ENCODE assay signal across 37 cellular contexts in the genomic region with DNA sequence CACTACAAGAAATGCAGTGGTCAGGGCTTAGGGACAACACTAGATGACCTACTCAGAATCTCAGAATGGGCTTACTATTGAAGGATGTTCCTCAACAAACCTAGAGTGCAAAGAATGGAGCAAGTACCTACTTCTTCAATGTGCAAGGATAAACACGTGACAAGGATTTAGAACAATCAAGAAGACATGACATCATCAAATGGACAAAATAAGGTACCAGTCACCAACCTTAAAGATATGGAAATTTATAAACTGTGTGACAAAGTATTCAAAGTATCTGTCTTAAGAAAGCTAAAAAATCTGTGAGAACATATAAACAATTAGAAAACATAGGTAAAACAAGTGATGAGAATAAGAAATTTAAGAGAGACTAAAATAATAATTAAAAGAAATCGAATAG.
"Had no signal": no experiment of that assay in that cellular context is flagged by ENCODE, and none has a peak within 500 bp of the region (broad histone marks: within the 10 kb centered on the region; RNA-seq: fewer than 3 reads in every experiment).

No MANE protein-coding gene starts in this region.

- H3K27me3 Mint-ChIP-seq: activated B cell treated with CpG ODN at 0.5 μM for 24 hours; activated CD4-positive, alpha-beta memory T cell treated with anti-CD3 and anti-CD28 coated beads for 36 hours; activated CD4-positive, alpha-beta T cell treated with anti-CD3 and anti-CD28 coated beads, Interleukin-2, amount 10 ng/mL, durations not matched to agents 24 days and 14 days; activated CD8-positive, alpha-beta T cell treated with anti-CD3 and anti-CD28 coated beads for 36 hours; activated naive CD4-positive, alpha-beta T cell treated with anti-CD3 and anti-CD28 coated beads, Interleukin-2, amount 10 ng/mL, durations not matched to agents 7 days and 5 days; activated naive CD4-positive, alpha-beta T cell treated with anti-CD3 and anti-CD28 coated beads, Interleukin-2, amount 50 U/mL, for 24 hours; activated naive CD8-positive, alpha-beta T cell treated with anti-CD3 and anti-CD28 coated beads for 36 hours; activated T-helper 17 cell treated with anti-CD3 and anti-CD28 coated beads, Interleukin-2, amount 50 U/mL, for 72 hours had no signal

- H3K9me3 Mint-ChIP-seq: activated B cell treated with CpG ODN at 0.5 μM for 24 hours; activated CD4-positive, alpha-beta T cell treated with anti-CD3 and anti-CD28 coated beads, Interleukin-2, amount 10 ng/mL, durations not matched to agents 24 days and 14 days; activated T-helper 1 cell treated with anti-CD3 and anti-CD28 coated beads, Interleukin-12 subunit alpha, Interleukin-12 subunit beta, Interleukin-2, Interleukin-4 antibody, amounts not matched to agents 30 ng/mL and 10 ng/mL and 1 ng/mL, durations not matched to agents 14 hours and 24 hours and 36 hours; T-helper 1 cell treated with Interleukin-12 subunit alpha and Interleukin-12 subunit beta and Interleukin-4 antibody, amounts not matched to agents 30 μg/mL and 1 μg/mL, for 36 hours had no signal

- H3K4me1 Mint-ChIP-seq: activated B cell treated with CpG ODN at 0.5 μM for 24 hours; activated CD4-positive, alpha-beta T cell treated with anti-CD3 and anti-CD28 coated beads, Interleukin-2, amount 10 ng/mL, durations not matched to agents 24 days and 14 days; activated naive CD4-positive, alpha-beta T cell treated with anti-CD3 and anti-CD28 coated beads, Interleukin-2, amount 10 ng/mL, durations not matched to agents 7 days and 5 days; activated naive CD4-positive, alpha-beta T cell treated with anti-CD3 and anti-CD28 coated beads, Interleukin-2, amount 50 U/mL, for 24 hours; activated naive CD8-positive, alpha-beta T cell treated with anti-CD3 and anti-CD28 coated beads for 36 hours; activated T-helper 17 cell treated with anti-CD3 and anti-CD28 coated beads, Interleukin-2, amount 50 U/mL, for 72 hours had no signal

- H3K27ac Mint-ChIP-seq: activated B cell treated with CpG ODN at 0.5 μM for 24 hours; activated CD4-positive, alpha-beta memory T cell treated with anti-CD3 and anti-CD28 coated beads for 36 hours; activated CD4-positive, alpha-beta T cell treated with anti-CD3 and anti-CD28 coated beads, Interleukin-2, amount 10 ng/mL, durations not matched to agents 24 days and 14 days; activated CD8-positive, alpha-beta T cell treated with anti-CD3 and anti-CD28 coated beads for 36 hours; activated naive CD4-positive, alpha-beta T cell treated with anti-CD3 and anti-CD28 coated beads, Interleukin-2, amount 10 ng/mL, durations not matched to agents 7 days and 5 days; activated naive CD4-positive, alpha-beta T cell treated with anti-CD3 and anti-CD28 coated beads, Interleukin-2, amount 50 U/mL, for 24 hours; activated naive CD8-positive, alpha-beta T cell treated with anti-CD3 and anti-CD28 coated beads for 36 hours; activated T-cell treated with anti-CD3 and anti-CD28 coated beads, Interleukin-2, amount 50 U/mL, for 72 hours; activated T-helper 1 cell treated with anti-CD3 and anti-CD28 coated beads, Interleukin-12 subunit alpha, Interleukin-12 subunit beta, Interleukin-2, Interleukin-4 antibody, amounts not matched to agents 30 ng/mL and 10 ng/mL and 1 ng/mL, durations not matched to agents 14 hours and 24 hours and 36 hours; activated T-helper 17 cell treated with anti-CD3 and anti-CD28 coated beads, Interleukin-2, amount 50 U/mL, for 72 hours; T-helper 1 cell treated with Interleukin-12 subunit alpha and Interleukin-12 subunit beta and Interleukin-4 antibody, amounts not matched to agents 30 μg/mL and 1 μg/mL, for 36 hours; T-helper 2 cell treated with Interferon-gamma antibody and Interleukin-4, amounts not matched to agents 5 μg/mL and 100 μg/mL, for 36 hours had no signal

- H3K9me3 ChIP-seq: adrenal gland, body of pancreas, breast epithelium had no signal

- DNase-seq: activated B cell treated with CpG ODN at 0.5 μM for 24 hours; activated CD4-positive, alpha-beta memory T cell treated with anti-CD3 and anti-CD28 coated beads for 36 hours; activated CD4-positive, alpha-beta T cell treated with anti-CD3 and anti-CD28 coated beads for 4 hours; activated CD4-positive, alpha-beta T cell treated with anti-CD3 and anti-CD28 coated beads, Interleukin-2, amount 10 ng/mL, durations not matched to agents 24 days and 14 days; activated CD4-positive, alpha-beta T cell treated with anti-CD3 and anti-CD28 coated beads, Interleukin-2, amount 50 U/mL, for 1 hour; activated CD4-positive, alpha-beta T cell treated with anti-CD3 and anti-CD28 coated beads, Interleukin-2, amount 50 U/mL, for 4 hours; activated CD4-positive, CD25-positive, alpha-beta regulatory T cell treated with anti-CD3 and anti-CD28 coated beads, Interleukin-2, amount 50 U/mL, for 72 hours; activated CD8-positive, alpha-beta memory T cell treated with anti-CD3 and anti-CD28 coated beads, Interleukin-2, amount 50 U/mL, for 4 hours; activated CD8-positive, alpha-beta T cell treated with anti-CD3 and anti-CD28 coated beads for 36 hours; activated effector memory CD4-positive, alpha-beta T cell treated with anti-CD3 and anti-CD28 coated beads, Interleukin-2, amount 50 U/mL, for 16 hours; activated gamma-delta T cell treated with Interleukin-2 at 50 U/mL for 16 hours; activated naive CD4-positive, alpha-beta T cell; activated naive CD4-positive, alpha-beta T cell treated with anti-CD3 and anti-CD28 coated beads, Interleukin-2, amount 10 ng/mL, durations not matched to agents 7 days and 5 days; activated naive CD8-positive, alpha-beta T cell treated with anti-CD3 and anti-CD28 coated beads for 36 hours; activated T-cell treated with anti-CD3 and anti-CD28 coated beads for 4 hours; activated T-cell treated with anti-CD3 and anti-CD28 coated beads, Interleukin-2, amount 50 U/mL, for 1 hour; activated T-cell treated with anti-CD3 and anti-CD28 coated beads, Interleukin-2, amount 50 U/mL, for 4 hours; activated T-cell treated with anti-CD3 and anti-CD28 coated beads, Interleukin-2, amount 50 U/mL, for 72 hours; adrenal gland; amniotic stem cell; aorta; body of pancreas; brain microvascular endothelial cell; central memory CD4-positive, alpha-beta T cell; SW 1271; T-helper 1 cell; T-helper 2 cell; T-helper 9 cell had no signal

- H3K4me1 ChIP-seq: adrenal gland, body of pancreas, breast epithelium had no signal

- H3K4me3 Mint-ChIP-seq: activated B cell treated with CpG ODN at 0.5 μM for 24 hours; activated CD4-positive, alpha-beta memory T cell treated with anti-CD3 and anti-CD28 coated beads for 36 hours; activated CD4-positive, alpha-beta T cell treated with anti-CD3 and anti-CD28 coated beads, Interleukin-2, amount 10 ng/mL, durations not matched to agents 24 days and 14 days; activated CD8-positive, alpha-beta T cell treated with anti-CD3 and anti-CD28 coated beads for 36 hours; activated naive CD4-positive, alpha-beta T cell treated with anti-CD3 and anti-CD28 coated beads, Interleukin-2, amount 10 ng/mL, durations not matched to agents 7 days and 5 days; activated naive CD4-positive, alpha-beta T cell treated with anti-CD3 and anti-CD28 coated beads, Interleukin-2, amount 50 U/mL, for 24 hours; activated naive CD8-positive, alpha-beta T cell treated with anti-CD3 and anti-CD28 coated beads for 36 hours; activated T-cell treated with anti-CD3 and anti-CD28 coated beads, Interleukin-2, amount 50 U/mL, for 4 hours; activated T-cell treated with anti-CD3 and anti-CD28 coated beads, Interleukin-2, amount 50 U/mL, for 72 hours; activated T-helper 1 cell treated with anti-CD3 and anti-CD28 coated beads, Interleukin-12 subunit alpha, Interleukin-12 subunit beta, Interleukin-2, Interleukin-4 antibody, amounts not matched to agents 30 ng/mL and 10 ng/mL and 1 ng/mL, durations not matched to agents 14 hours and 24 hours and 36 hours; activated T-helper 17 cell treated with anti-CD3 and anti-CD28 coated beads, Interleukin-2, amount 50 U/mL, for 72 hours; T-helper 1 cell treated with Interleukin-12 subunit alpha and Interleukin-12 subunit beta and Interleukin-4 antibody, amounts not matched to agents 30 μg/mL and 1 μg/mL, for 36 hours; T-helper 2 cell treated with Interferon-gamma antibody and Interleukin-4, amounts not matched to agents 5 μg/mL and 100 μg/mL, for 36 hours had no signal

- H3K4me3 ChIP-seq: adrenal gland, body of pancreas, breast epithelium had no signal

- H3K36me3 Mint-ChIP-seq: activated CD4-positive, alpha-beta memory T cell treated with anti-CD3 and anti-CD28 coated beads for 36 hours; activated naive CD4-positive, alpha-beta T cell treated with anti-CD3 and anti-CD28 coated beads, Interleukin-2, amount 10 ng/mL, durations not matched to agents 7 days and 5 days; activated naive CD4-positive, alpha-beta T cell treated with anti-CD3 and anti-CD28 coated beads, Interleukin-2, amount 50 U/mL, for 24 hours; activated naive CD8-positive, alpha-beta T cell treated with anti-CD3 and anti-CD28 coated beads for 36 hours had no signal

- ATAC-seq: activated CD8-positive, alpha-beta T cell treated with anti-CD3 and anti-CD28 coated beads for 36 hours; activated T-cell treated with anti-CD3 and anti-CD28 coated beads, Interleukin-2, amount 50 U/mL, for 4 hours; activated T-cell treated with anti-CD3 and anti-CD28 coated beads, Interleukin-2, amount 50 U/mL, for 72 hours; activated T-helper 17 cell treated with anti-CD3 and anti-CD28 coated beads, Interleukin-2, amount 50 U/mL, for 72 hours; body of pancreas had no signal

- H3K36me3 ChIP-seq: adrenal gland, brain microvascular endothelial cell, breast epithelium had no signal

- FAIRE-seq: astrocyte, TTC549 had no signal

- H3K27me3 ChIP-seq: adrenal gland, body of pancreas, brain microvascular endothelial cell, breast epithelium had no signal

- H3K27ac ChIP-seq: adrenal gland, body of pancreas, brain microvascular endothelial cell, breast epithelium, VCaP had no signal
